Comparison of ENCODE assay signal across 15 cellular contexts in genomic region chrX:31269914-31270313, GRCh38.
A peak's percentile ranks its signal among the peaks of the same experiment; 100 is the strongest.
DNase-seq lines count a peak whose midpoint lies in the region; ATAC-seq lines count a peak whose summit lies in the region.
"Had no signal": no experiment of that assay in that cellular context is flagged by ENCODE, and none has a peak within 500 bp of the region (broad histone marks: within the 10 kb centered on the region; RNA-seq: fewer than 3 reads in every experiment).

No MANE protein-coding gene starts in this region.

- ATAC-seq in sciatic nerve, result peak; percentile 88
- no peak for ATAC-seq in HG02981 (IDR thresholded peaks at IDR 0.05; ENCODE audit: unreplicated experiment)

- intact Hi-C loops in sciatic nerve (cut with DNase I), result no loop called here

- H3K4me1 ChIP-seq in mesendoderm (ENCODE audit: control insufficient read depth, low read depth, low read length), result no peaks in the 10 kb centered on the region
- no peaks in the 10 kb centered on the region for H3K4me1 ChIP-seq in effector memory CD4-positive, alpha-beta T cell (ENCODE audit: control insufficient read depth, insufficient read depth, low read length, poor library complexity, severe bottlenecking)

- H3K4me3 ChIP-seq in mesendoderm (ENCODE audit: low read length), result no peak overlapping the region
- no peak overlapping the region for H3K4me3 ChIP-seq in effector memory CD4-positive, alpha-beta T cell (ENCODE audit: insufficient read depth, low read depth, low read length, poor library complexity, severe bottlenecking)
- H3K4me3 ChIP-seq: BLaER1, HAP-1 had no signal

- peaks cover 2% of the 10 kb centered on the region for H3K79me2 ChIP-seq in mesendoderm (ENCODE audit: control insufficient read depth, insufficient read depth, low read length)

- no peaks in the 10 kb centered on the region for H3K9me3 ChIP-seq in effector memory CD4-positive, alpha-beta T cell (ENCODE audit: control insufficient read depth, low read length)
- H3K9me3 ChIP-seq: BLaER1, HAP-1 had no signal

- no peak overlapping the region for H3K4me2 ChIP-seq in mesendoderm (ENCODE audit: low read length)
- H3K4me2 ChIP-seq: BLaER1 had no signal

- no peak overlapping the region for H2AK5ac ChIP-seq in mesendoderm (ENCODE audit: low read length)

- H2BK5ac ChIP-seq in mesendoderm (ENCODE audit: low read length), result no peak overlapping the region

- no peak overlapping the region for H4K8ac ChIP-seq in mesendoderm (ENCODE audit: low read depth, low read length)

- no peak overlapping the region for H3K27ac ChIP-seq in mesendoderm (ENCODE audit: low read depth, low read length)
- no peak overlapping the region for H3K27ac ChIP-seq in effector memory CD4-positive, alpha-beta T cell (ENCODE audit: insufficient read depth, low read length, poor library complexity, severe bottlenecking)
- H3K27ac ChIP-seq: BLaER1 had no signal

- peak overlapping the region; percentile 28 for H2BK120ac ChIP-seq in mesendoderm (ENCODE audit: low read depth, low read length)

- H3K36me3 ChIP-seq in mesendoderm (ENCODE audit: control insufficient read depth, insufficient read depth, low read length), result no peaks in the 10 kb centered on the region
- no peaks in the 10 kb centered on the region for H3K36me3 ChIP-seq in effector memory CD4-positive, alpha-beta T cell (ENCODE audit: control insufficient read depth, insufficient read depth, low read length)
- H3K36me3 ChIP-seq: BLaER1, HAP-1 had no signal

- no peak overlapping the region for H3K23ac ChIP-seq in mesendoderm (ENCODE audit: low read length)

- no peak overlapping the region for H3K9ac ChIP-seq in mesendoderm (ENCODE audit: low read length)
- H3K9ac ChIP-seq: BLaER1 had no signal

- no peaks in the 10 kb centered on the region for H3K27me3 ChIP-seq in mesendoderm (ENCODE audit: insufficient read depth, low read length, poor library complexity)
- H3K27me3 ChIP-seq in effector memory CD4-positive, alpha-beta T cell (replicated peaks; ENCODE audit: control insufficient read depth, insufficient read depth, low read length, poor library complexity, severe bottlenecking), result no peaks in the 10 kb centered on the region

- WGBS in mesendoderm (ENCODE audit: extremely low coverage, insufficient coverage, low lambda C conversion rate), result no CpG with 5 or more reads among the region's 3 CpGs

- peak overlapping the region; percentile 55 for H3K4ac ChIP-seq in mesendoderm (ENCODE audit: low read depth, low read length)

- no peak overlapping the region for H3K18ac ChIP-seq in mesendoderm (ENCODE audit: low read length)

- no peak overlapping the region for H2BK15ac ChIP-seq in mesendoderm (replicated peaks; ENCODE audit: low read depth)

- H4K5ac ChIP-seq in mesendoderm (ENCODE audit: low read length), result no peak overlapping the region

- H3K56ac ChIP-seq in mesendoderm (ENCODE audit: low read length), result peak overlapping the region; percentile 25

- no peaks in the 10 kb centered on the region for H3K79me1 ChIP-seq in mesendoderm (ENCODE audit: low read length)

- peak; percentile 29 for DNase-seq in EH (ENCODE audit: low read depth)
- DNase-seq in epidermal melanocyte (ENCODE audit: insufficient read length, low spot score), result peak; percentile 19
- no peak for DNase-seq in mesendoderm
- no peak for DNase-seq in sciatic nerve (ENCODE audit: low spot score)
- DNase-seq in effector memory CD4-positive, alpha-beta T cell, result no peak
- no peak for DNase-seq in glomerular visceral epithelial cell (ENCODE audit: extremely low spot score)
- DNase-seq: 8988T, AML-193, DMS 273 treated with DMSO at 0.1 percent for 48 hours, GDM1, IMR-90, KBM-7 had no signal

Comparison
In these comparisons a context has a peak if more than half of its experiments do, and no peak if none do; other contexts are left out.
1. DNase-seq: peak in EH (single experiment) and epidermal melanocyte (single experiment); none in mesendoderm (single experiment), sciatic nerve (single experiment), effector memory CD4-positive, alpha-beta T cell (0 of 3) and glomerular visceral epithelial cell (single experiment).